Comparison of ENCODE assay signal across 1 cellular context in the genomic region with DNA sequence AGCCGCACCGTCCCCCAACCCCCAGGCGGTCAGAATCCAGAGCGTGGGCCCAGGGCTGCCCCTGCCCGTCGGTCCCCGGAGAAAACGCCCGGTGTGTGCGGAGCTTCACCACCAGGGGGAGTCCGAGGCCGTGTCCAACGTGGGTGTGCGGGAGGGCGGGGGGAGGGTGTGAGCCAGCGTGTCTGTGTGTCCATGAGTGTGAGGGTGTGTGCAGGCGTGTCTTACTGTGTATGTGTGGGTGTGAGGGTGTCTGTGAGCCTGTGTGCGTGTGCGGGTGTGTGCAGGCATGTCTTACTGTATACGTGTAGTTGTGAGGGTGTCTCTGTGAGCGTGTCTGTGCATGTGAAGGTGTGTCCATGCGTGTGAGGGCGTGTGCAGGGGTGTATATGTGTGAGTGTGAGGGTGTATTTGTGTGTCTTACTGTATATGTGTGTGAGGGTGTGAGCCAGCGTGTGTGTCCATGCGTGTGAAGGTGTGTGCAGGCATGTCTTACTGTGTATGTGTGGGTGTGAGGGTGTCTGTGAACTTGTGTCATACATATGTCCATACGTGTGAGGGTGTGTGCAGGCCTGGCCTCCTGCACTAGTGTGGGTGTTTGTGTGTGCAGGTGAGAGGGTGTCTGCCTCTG.
TF ChIP-seq lines count a peak whose summit lies in the region.

No MANE protein-coding gene starts in this region.

TF ChIP-seq in HEK293, 187 proteins besides CTCF, POLR2A, EP300 and RAD21 (continued from another document):
- TF ChIP-seq, protein P1, sequence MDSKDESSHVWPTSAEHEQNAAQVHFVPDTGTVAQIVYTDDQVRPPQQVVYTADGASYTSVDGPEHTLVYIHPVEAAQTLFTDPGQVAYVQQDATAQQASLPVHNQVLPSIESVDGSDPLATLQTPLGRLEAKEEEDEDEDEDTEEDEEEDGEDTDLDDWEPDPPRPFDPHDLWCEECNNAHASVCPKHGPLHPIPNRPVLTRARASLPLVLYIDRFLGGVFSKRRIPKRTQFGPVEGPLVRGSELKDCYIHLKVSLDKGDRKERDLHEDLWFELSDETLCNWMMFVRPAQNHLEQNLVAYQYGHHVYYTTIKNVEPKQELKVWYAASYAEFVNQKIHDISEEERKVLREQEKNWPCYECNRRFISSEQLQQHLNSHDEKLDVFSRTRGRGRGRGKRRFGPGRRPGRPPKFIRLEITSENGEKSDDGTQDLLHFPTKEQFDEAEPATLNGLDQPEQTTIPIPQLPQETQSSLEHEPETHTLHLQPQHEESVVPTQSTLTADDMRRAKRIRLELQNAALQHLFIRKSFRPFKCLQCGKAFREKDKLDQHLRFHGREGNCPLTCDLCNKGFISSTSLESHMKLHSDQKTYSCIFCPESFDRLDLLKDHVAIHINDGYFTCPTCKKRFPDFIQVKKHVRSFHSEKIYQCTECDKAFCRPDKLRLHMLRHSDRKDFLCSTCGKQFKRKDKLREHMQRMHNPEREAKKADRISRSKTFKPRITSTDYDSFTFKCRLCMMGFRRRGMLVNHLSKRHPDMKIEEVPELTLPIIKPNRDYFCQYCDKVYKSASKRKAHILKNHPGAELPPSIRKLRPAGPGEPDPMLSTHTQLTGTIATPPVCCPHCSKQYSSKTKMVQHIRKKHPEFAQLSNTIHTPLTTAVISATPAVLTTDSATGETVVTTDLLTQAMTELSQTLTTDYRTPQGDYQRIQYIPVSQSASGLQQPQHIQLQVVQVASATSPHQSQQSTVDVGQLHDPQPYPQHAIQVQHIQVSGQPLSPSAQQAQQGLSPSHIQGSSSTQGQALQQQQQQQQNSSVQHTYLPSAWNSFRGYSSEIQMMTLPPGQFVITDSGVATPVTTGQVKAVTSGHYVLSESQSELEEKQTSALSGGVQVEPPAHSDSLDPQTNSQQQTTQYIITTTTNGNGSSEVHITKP (tag by site-specific recombination; IDR thresholded peaks at IDR 0.05) = no peak
- TF ChIP-seq ZNF623 (tag by site-specific recombination; IDR thresholded peaks at IDR 0.05) (no peak), ZBTB17 (tag by site-specific recombination; IDR thresholded peaks at IDR 0.05) (0 out of 2 replicates have a peak, but pooled peaks have one; percentile 23), ZNF404 (tag by site-specific recombination; IDR thresholded peaks at IDR 0.05) (no peak), OSR2 (tag by site-specific recombination; IDR thresholded peaks at IDR 0.05) (no peak), ZNF629 (tag by site-specific recombination; IDR thresholded peaks at IDR 0.05) (no peak), ZNF521 (tag by site-specific recombination; IDR thresholded peaks at IDR 0.05) (no peak), ZSCAN30 (tag by site-specific recombination; IDR thresholded peaks at IDR 0.05) (no peak), ZNF791 (tag by site-specific recombination; IDR thresholded peaks at IDR 0.05) (peak; percentile 68; the same call in 1 of the 2 replicates), ZNF600 (tag by site-specific recombination; IDR thresholded peaks at IDR 0.05) (no peak), ZNF830 (tag by site-specific recombination; IDR thresholded peaks at IDR 0.05; ENCODE audit: low read depth) (no peak), YY1 (tag by site-specific recombination; IDR thresholded peaks at IDR 0.05) (no peak; the same call in 1 of the 2 replicates), ZNF549 (tag by site-specific recombination; IDR thresholded peaks at IDR 0.05) (no peak), ZNF394 (tag by site-specific recombination; IDR thresholded peaks at IDR 0.05; ENCODE audit: borderline replicate concordance) (no peak; the same call in 1 of the 2 replicates), ZEB2 (tag by site-specific recombination; IDR thresholded peaks at IDR 0.05) (0 out of 2 replicates have a peak, but pooled peaks have one; percentile 30), ZNF654 (tag by site-specific recombination; IDR thresholded peaks at IDR 0.05; ENCODE audit: low read depth) (peak; percentile 75), WT1 (tag by site-specific recombination; IDR thresholded peaks at IDR 0.05) (peak; percentile 19; the same call in 1 of the 2 replicates), ZIC2 (tag by site-specific recombination; IDR thresholded peaks at IDR 0.05) (peak; percentile 53; the same call in 1 of the 2 replicates), GLIS1 (tag by site-specific recombination; IDR thresholded peaks at IDR 0.05) (peak; percentile 87)
- TF ChIP-seq, protein P2, sequence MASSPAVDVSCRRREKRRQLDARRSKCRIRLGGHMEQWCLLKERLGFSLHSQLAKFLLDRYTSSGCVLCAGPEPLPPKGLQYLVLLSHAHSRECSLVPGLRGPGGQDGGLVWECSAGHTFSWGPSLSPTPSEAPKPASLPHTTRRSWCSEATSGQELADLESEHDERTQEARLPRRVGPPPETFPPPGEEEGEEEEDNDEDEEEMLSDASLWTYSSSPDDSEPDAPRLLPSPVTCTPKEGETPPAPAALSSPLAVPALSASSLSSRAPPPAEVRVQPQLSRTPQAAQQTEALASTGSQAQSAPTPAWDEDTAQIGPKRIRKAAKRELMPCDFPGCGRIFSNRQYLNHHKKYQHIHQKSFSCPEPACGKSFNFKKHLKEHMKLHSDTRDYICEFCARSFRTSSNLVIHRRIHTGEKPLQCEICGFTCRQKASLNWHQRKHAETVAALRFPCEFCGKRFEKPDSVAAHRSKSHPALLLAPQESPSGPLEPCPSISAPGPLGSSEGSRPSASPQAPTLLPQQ (tag by site-specific recombination; IDR thresholded peaks at IDR 0.05) = peak; percentile 75
- TF ChIP-seq, protein P3, sequence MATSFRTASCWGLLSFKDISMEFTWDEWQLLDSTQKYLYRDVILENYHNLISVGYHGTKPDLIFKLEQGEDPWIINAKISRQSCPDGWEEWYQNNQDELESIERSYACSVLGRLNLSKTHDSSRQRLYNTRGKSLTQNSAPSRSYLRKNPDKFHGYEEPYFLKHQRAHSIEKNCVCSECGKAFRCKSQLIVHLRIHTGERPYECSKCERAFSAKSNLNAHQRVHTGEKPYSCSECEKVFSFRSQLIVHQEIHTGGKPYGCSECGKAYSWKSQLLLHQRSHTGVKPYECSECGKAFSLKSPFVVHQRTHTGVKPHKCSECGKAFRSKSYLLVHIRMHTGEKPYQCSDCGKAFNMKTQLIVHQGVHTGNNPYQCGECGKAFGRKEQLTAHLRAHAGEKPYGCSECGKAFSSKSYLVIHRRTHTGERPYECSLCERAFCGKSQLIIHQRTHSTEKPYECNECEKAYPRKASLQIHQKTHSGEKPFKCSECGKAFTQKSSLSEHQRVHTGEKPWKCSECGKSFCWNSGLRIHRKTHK (tag by site-specific recombination; IDR thresholded peaks at IDR 0.05) = no peak
- TF ChIP-seq, protein P4, sequence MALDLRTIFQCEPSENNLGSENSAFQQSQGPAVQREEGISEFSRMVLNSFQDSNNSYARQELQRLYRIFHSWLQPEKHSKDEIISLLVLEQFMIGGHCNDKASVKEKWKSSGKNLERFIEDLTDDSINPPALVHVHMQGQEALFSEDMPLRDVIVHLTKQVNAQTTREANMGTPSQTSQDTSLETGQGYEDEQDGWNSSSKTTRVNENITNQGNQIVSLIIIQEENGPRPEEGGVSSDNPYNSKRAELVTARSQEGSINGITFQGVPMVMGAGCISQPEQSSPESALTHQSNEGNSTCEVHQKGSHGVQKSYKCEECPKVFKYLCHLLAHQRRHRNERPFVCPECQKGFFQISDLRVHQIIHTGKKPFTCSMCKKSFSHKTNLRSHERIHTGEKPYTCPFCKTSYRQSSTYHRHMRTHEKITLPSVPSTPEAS (tag by site-specific recombination; IDR thresholded peaks at IDR 0.05) = peak; percentile 88
- TF ChIP-seq, protein P5, sequence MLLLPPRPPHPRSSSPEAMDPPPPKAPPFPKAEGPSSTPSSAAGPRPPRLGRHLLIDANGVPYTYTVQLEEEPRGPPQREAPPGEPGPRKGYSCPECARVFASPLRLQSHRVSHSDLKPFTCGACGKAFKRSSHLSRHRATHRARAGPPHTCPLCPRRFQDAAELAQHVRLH (tag by site-specific recombination; IDR thresholded peaks at IDR 0.05) = no peak
